15 cellular contexts compared by ENCODE assay signal in the genomic region with DNA sequence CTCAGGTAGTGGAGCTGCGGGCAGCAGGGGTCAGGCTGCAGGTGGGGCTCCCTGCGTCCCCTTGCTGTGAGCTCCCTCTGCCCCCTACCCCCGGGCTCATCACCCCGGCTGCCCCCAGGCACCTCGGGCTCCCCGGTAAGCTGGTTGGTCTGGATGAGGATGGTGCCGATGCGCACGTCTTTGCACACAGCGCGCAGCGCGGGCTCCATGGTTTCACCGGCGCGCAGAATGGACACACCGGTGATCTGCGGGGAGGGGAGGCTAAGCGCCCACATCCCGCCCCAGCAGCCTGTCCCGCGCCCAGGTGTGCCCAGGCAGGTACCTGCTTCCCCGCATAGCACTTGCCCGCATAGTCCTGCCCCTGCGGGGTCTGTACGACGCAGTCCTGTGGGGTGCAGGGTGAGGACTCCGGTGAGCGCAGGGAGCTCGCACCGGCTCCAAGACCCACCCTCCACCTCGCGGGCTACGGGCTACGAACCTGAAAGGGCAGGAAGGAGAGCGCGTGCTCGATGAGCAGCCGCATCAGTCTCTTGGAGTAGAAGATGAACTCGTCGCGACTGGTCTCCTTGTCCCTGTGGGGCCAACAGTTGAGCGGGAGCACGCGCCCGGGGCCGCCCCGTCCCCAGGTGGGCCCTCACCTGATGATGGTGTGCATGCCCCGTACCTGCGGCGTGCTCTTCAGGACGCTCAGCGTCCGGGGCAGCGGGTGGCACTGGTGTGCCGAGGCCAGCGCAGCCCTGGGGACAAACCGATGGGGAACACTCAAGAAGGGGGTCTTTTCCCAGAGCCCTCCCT. TPM values are rescaled to one million over a fixed set of nuclear protein-coding genes. Genes with fewer than 3 reads are reported as not detected.
A peak's percentile ranks its signal among the peaks of the same experiment; 100 is the strongest.
DNase-seq lines count a peak whose midpoint lies in the region; ATAC-seq and TF ChIP-seq lines count a peak whose summit lies in the region.
"Had no signal": no experiment of that assay in that cellular context is flagged by ENCODE, and none has a peak within 500 bp of the region (broad histone marks: within the 10 kb centered on the region; RNA-seq: fewer than 3 reads in every experiment).

No MANE protein-coding gene starts in this region.

- H3K27ac Mint-ChIP-seq in activated CD4-positive, alpha-beta T cell treated with anti-CD3 and anti-CD28 coated beads for 36 hours: peak overlapping the region; percentile 60

- H3K4me1 ChIP-seq in OCI-LY1 (ENCODE audit: insufficient read depth, low read length, severe bottlenecking) (peaks cover 15% of the 10 kb centered on the region), esophagus squamous epithelium (peaks cover 11 to 50% (median 17%) of the 10 kb centered on the region in 3 donors)

- TF ChIP-seq POLR2A in esophagus squamous epithelium (IDR thresholded peaks at IDR 0.05): no peak

- DNase-seq in activated CD4-positive, alpha-beta T cell treated with anti-CD3 and anti-CD28 coated beads for 36 hours: no peak
- DNase-seq in activated CD4-positive, alpha-beta T cell treated with anti-CD3 and anti-CD28 coated beads, Interleukin-2, amount 50 U/mL, for 4 hours: no peak
- DNase-seq in esophagus squamous epithelium (lab: John Stamatoyannopoulos, UW): no peak
- peak; percentile 77 for DNase-seq in posterior vena cava (ENCODE audit: low spot score)
- no peak for DNase-seq in sciatic nerve (ENCODE audit: low spot score)
- DNase-seq: DMS 273 treated with DMSO at 0.1 percent for 48 hours, MV-4-11, PC-9 had no signal

- H3K27me3 Mint-ChIP-seq in activated CD4-positive, alpha-beta T cell treated with anti-CD3 and anti-CD28 coated beads for 36 hours: no peaks in the 10 kb centered on the region

- 94% methylated on average over 17 of the region's 58 CpGs; no CpG with 5 or more reads in 1 of the 2 donors for WGBS in esophagus squamous epithelium, 2 donors

- H3K27ac ChIP-seq in OCI-LY1 (ENCODE audit: low read depth, low read length, poor library complexity, severe bottlenecking) (peak overlapping the region; percentile 7), esophagus squamous epithelium (peak overlapping the region; percentile 90 to 96 (median 92))
- H3K27ac ChIP-seq: A549, thoracic aorta had no signal

- intact Hi-C loops in activated CD4-positive, alpha-beta T cell treated with anti-CD3 and anti-CD28 coated beads for 36 hours (cut with DNase I, micrococcal nuclease): loop anchor here in 1 of 2 experiments (1.0 kb wide), 3 partner anchors 16 to 387 kb away; a partner anchor contains a TSS
- intact Hi-C loops in esophagus squamous epithelium (cut with DNase I) (no loop called here), posterior vena cava (cut with DNase I) (no loop called here), sciatic nerve (cut with DNase I) (no loop called here)

- H3K4me3 ChIP-seq in OCI-LY1 (ENCODE audit: low read depth, low read length, poor library complexity, severe bottlenecking) (no peak overlapping the region), esophagus squamous epithelium (no peak overlapping the region)
- H3K4me3 ChIP-seq: A549, gastroesophageal sphincter, PC-9, smooth muscle cell, thoracic aorta had no signal

- H3K27me3 ChIP-seq in OCI-LY1 (ENCODE audit: insufficient read depth, low read length): no peaks in the 10 kb centered on the region
- no peaks in the 10 kb centered on the region for H3K27me3 ChIP-seq in esophagus squamous epithelium
- H3K27me3 ChIP-seq: gastroesophageal sphincter had no signal

- H3K36me3 ChIP-seq in OCI-LY1 (ENCODE audit: insufficient read depth, low read length): peaks cover 60% of the 10 kb centered on the region
- peaks cover 33 to 94% (median 38%) of the 10 kb centered on the region in 3 donors for H3K36me3 ChIP-seq in esophagus squamous epithelium

- H3K9me2 ChIP-seq in OCI-LY1 (ENCODE audit: low read depth, low read length): no peaks in the 10 kb centered on the region

- peaks cover 10% of the 10 kb centered on the region for H3K4me1 Mint-ChIP-seq in activated CD4-positive, alpha-beta T cell treated with anti-CD3 and anti-CD28 coated beads for 36 hours

- H3K9me3 ChIP-seq in OCI-LY1 (ENCODE audit: low read length) (no peaks in the 10 kb centered on the region), esophagus squamous epithelium (no peaks in the 10 kb centered on the region)
- H3K9me3 ChIP-seq: A549, gastroesophageal sphincter, thoracic aorta had no signal

- no peaks in the 10 kb centered on the region for H3K9me3 Mint-ChIP-seq in activated CD4-positive, alpha-beta T cell treated with anti-CD3 and anti-CD28 coated beads for 36 hours (ENCODE audit: low read depth)

- 0 out of 2 replicates have a peak overlapping the region, but pooled peaks have one; percentile 51 for H3K4me2 ChIP-seq in OCI-LY1 (ENCODE audit: low read length)
- H3K4me2 ChIP-seq: A549, PC-9, smooth muscle cell had no signal

- H3F3A ChIP-seq in OCI-LY1 (ENCODE audit: insufficient read depth, low read length): no peaks in the 10 kb centered on the region

- TF ChIP-seq CTCF in OCI-LY1 (IDR thresholded peaks at IDR 0.05; ENCODE audit: low read length) (no peak), esophagus squamous epithelium (IDR thresholded peaks at IDR 0.05) (no peak)

- CTCF ChIA-PET in activated CD4-positive, alpha-beta T cell treated with anti-CD3 and anti-CD28 coated beads for 36 hours (lab: Charles Lee): interaction anchor here (0.6 to 1.5 kb wide), 2 partner anchors 39 to 159 kb away, joined by 3 to 4 read pairs; a partner anchor contains a TSS

- no peaks in the 10 kb centered on the region for H3K79me2 ChIP-seq in OCI-LY1 (ENCODE audit: insufficient read depth, low read length)

- ATAC-seq in activated CD4-positive, alpha-beta T cell treated with anti-CD3 and anti-CD28 coated beads for 36 hours: no peak
- ATAC-seq in sciatic nerve (no peak), HG02763 (IDR thresholded peaks at IDR 0.05; ENCODE audit: unreplicated experiment) (no peak)
- no peak for ATAC-seq in activated CD4-positive, CD25-positive, alpha-beta regulatory T cell treated with anti-CD3 and anti-CD28 coated beads, Interleukin-2, amount 50 U/mL, for 24 hours

- H2AFZ ChIP-seq in OCI-LY1 (ENCODE audit: low read length): no peak overlapping the region
- H2AFZ ChIP-seq: PC-9 had no signal

- no peak overlapping the region for H3K4me3 Mint-ChIP-seq in activated CD4-positive, alpha-beta T cell treated with anti-CD3 and anti-CD28 coated beads for 36 hours

- H4K20me1 ChIP-seq in OCI-LY1 (ENCODE audit: insufficient read depth, low read length): no peaks in the 10 kb centered on the region

- H3K9ac ChIP-seq in OCI-LY1 (ENCODE audit: low read length): no peak overlapping the region

- peaks cover 26% of the 10 kb centered on the region for H3K36me3 Mint-ChIP-seq in activated CD4-positive, alpha-beta T cell treated with anti-CD3 and anti-CD28 coated beads for 36 hours (ENCODE audit: low read depth)

- POLR2A ChIA-PET in activated CD4-positive, alpha-beta T cell treated with anti-CD3 and anti-CD28 coated beads for 36 hours (lab: Charles Lee): interaction anchor here (0.6 kb wide), 1 partner anchor 313 kb away, joined by 3 read pairs; no protein-coding TSS in a partner anchor

RNA-seq across cellular contexts. Expression of a gene that starts 15.5 kb away (rescaled TPM):
- total RNA-seq in activated CD4-positive, alpha-beta T cell treated with anti-CD3 and anti-CD28 coated beads for 36 hours: 10 to 100 TPM; 28.3 to 32.2 TPM
- 10 to 100 TPM; 23.1 to 38.0 (median 25.6) TPM for total RNA-seq in esophagus squamous epithelium
- 10 to 100 TPM; 20.8 to 22.0 TPM for total RNA-seq in posterior vena cava
- 50.8 TPM for total RNA-seq in sciatic nerve

RNA-seq across cellular contexts. Expression of a gene that starts 29.1 kb away (rescaled TPM):
- total RNA-seq in activated CD4-positive, alpha-beta T cell treated with anti-CD3 and anti-CD28 coated beads for 36 hours: 10 to 100 TPM; 12.6 to 13.1 TPM
- 10 to 100 TPM; 10.7 to 17.6 (median 14.2) TPM for total RNA-seq in esophagus squamous epithelium
- total RNA-seq in posterior vena cava: 10 to 100 TPM in 1 of 2 donors, 1 to 10 TPM in 1; 9.4 to 11.2 TPM
- 13.6 TPM for total RNA-seq in sciatic nerve

RNA-seq across cellular contexts. Expression of a gene that starts 38.8 kb away (rescaled TPM):
- total RNA-seq in activated CD4-positive, alpha-beta T cell treated with anti-CD3 and anti-CD28 coated beads for 36 hours: 10 to 100 TPM; 25.4 to 30.7 TPM
- 10 to 100 TPM in 1 of 4 donors, 1 to 10 TPM in 3; 5.1 to 15.9 (median 6.8) TPM for total RNA-seq in esophagus squamous epithelium
- total RNA-seq in posterior vena cava: 1 to 10 TPM; 1.1 to 1.5 TPM
- 2.9 TPM for total RNA-seq in sciatic nerve

RNA-seq across cellular contexts. Expression of a gene that starts 40.3 kb away (rescaled TPM):
- total RNA-seq in activated CD4-positive, alpha-beta T cell treated with anti-CD3 and anti-CD28 coated beads for 36 hours: 10 to 100 TPM; 60.5 to 67.0 TPM
- total RNA-seq in esophagus squamous epithelium: 10 to 100 TPM; 34.1 to 57.4 (median 45.8) TPM
- 10 to 100 TPM; 44.3 to 44.8 TPM for total RNA-seq in posterior vena cava
- 60.4 TPM for total RNA-seq in sciatic nerve

RNA-seq across cellular contexts. Expression of a gene that starts 45.7 kb away (rescaled TPM):
- 10 to 100 TPM; 30.1 to 34.3 TPM for total RNA-seq in activated CD4-positive, alpha-beta T cell treated with anti-CD3 and anti-CD28 coated beads for 36 hours
- total RNA-seq in esophagus squamous epithelium (10 to 100 TPM; 58.7 to 89.5 (median 75.4) TPM), posterior vena cava (10 to 100 TPM; 31.1 to 31.7 TPM), sciatic nerve (30.1 TPM)
